Comparison of ENCODE assay signal across 2 cellular contexts in genomic region chr1:8830732-8831131, GRCh38.
TF ChIP-seq lines count a peak whose summit lies in the region.

No MANE protein-coding gene starts in this region.

TF ChIP-seq in K562, 482 proteins besides CTCF, POLR2A, EP300 and RAD21:
- peak; percentile 64 for TF ChIP-seq NFIC (IDR thresholded peaks at IDR 0.05)

TF ChIP-seq in HepG2, 621 proteins besides CTCF, POLR2A, EP300 and RAD21:
- TF ChIP-seq ZMYM3 (CRISPR knock-in tag; IDR thresholded peaks at IDR 0.05) (0 out of 2 replicates have a peak, but pooled peaks have one; percentile 26), ZNF460 (CRISPR knock-in tag; IDR thresholded peaks at IDR 0.05; ENCODE audit: borderline replicate concordance) (peak; percentile 52; the same call in 1 of the 2 replicates)
